20 cellular contexts compared by ENCODE assay signal in genomic region chr11:17763703-17764102, GRCh38. TPM values are rescaled to one million over a fixed set of nuclear protein-coding genes. Genes with fewer than 3 reads are reported as not detected.
A peak's percentile ranks its signal among the peaks of the same experiment; 100 is the strongest.
DNase-seq lines count a peak whose midpoint lies in the region; ATAC-seq, FAIRE-seq and TF ChIP-seq lines count a peak whose summit lies in the region.
"Had no signal": no experiment of that assay in that cellular context is flagged by ENCODE, and none has a peak within 500 bp of the region (broad histone marks: within the 10 kb centered on the region; RNA-seq: fewer than 3 reads in every experiment).

No MANE protein-coding gene starts in this region.

- H2AFZ ChIP-seq in K562 (ENCODE audit: low read depth, low read length) = no peak overlapping the region
- H2AFZ ChIP-seq in mesenchymal stem cell (ENCODE audit: low read depth, low read length) = no peak overlapping the region
- H2AFZ ChIP-seq in trophoblast cell (ENCODE audit: insufficient read depth, low read length, poor library complexity) = no peak overlapping the region
- H2AFZ ChIP-seq: GM23338 had no signal

- H3K4ac ChIP-seq in mesenchymal stem cell (ENCODE audit: low read depth in 1 of 2, low read length in 2 of 2) = no peak overlapping the region
- H3K4ac ChIP-seq in trophoblast cell (ENCODE audit: low read depth, low read length) = no peak overlapping the region

- H4K91ac ChIP-seq in mesenchymal stem cell (ENCODE audit: low read length) (peak overlapping the region; percentile 34), trophoblast cell (ENCODE audit: low read depth, low read length) (no peak overlapping the region)

- no peaks in the 10 kb centered on the region for H3K4me1 ChIP-seq in HEK293 (ENCODE audit: control insufficient read depth, insufficient read depth, low read length)
- H3K4me1 ChIP-seq in K562 (replicated peaks in 1 of 2; ENCODE audit: control insufficient read depth in 2 of 2, insufficient read depth in 2 of 2, low read length in 2 of 2) = peaks cover 0 to 5% of the 10 kb centered on the region in 2 experiments; a peak in 1 of 5 replicates
- H3K4me1 ChIP-seq in mesenchymal stem cell (ENCODE audit: control insufficient read depth, insufficient read depth, low read depth, low read length) = peaks cover 4% of the 10 kb centered on the region
- no peaks in the 10 kb centered on the region for H3K4me1 ChIP-seq in trophoblast cell (ENCODE audit: control insufficient read depth in 1 of 2, insufficient read depth in 2 of 2, low read length in 2 of 2)

- peak overlapping the region in 1 of 2 experiments; percentile 53 for H3K14ac ChIP-seq in mesenchymal stem cell (ENCODE audit: low read length in 2 of 2)
- no peak overlapping the region for H3K14ac ChIP-seq in trophoblast cell (ENCODE audit: low read length)

- H3K18ac ChIP-seq in mesenchymal stem cell (ENCODE audit: low read depth in 1 of 2, low read length in 2 of 2) (no peak overlapping the region), trophoblast cell (ENCODE audit: low read length) (no peak overlapping the region)

- in situ Hi-C loops in K562 (cut with MboI) = no loop called here

- WGBS in K562 (ENCODE audit: insufficient coverage, low coverage, missing lambda C conversion rate) = 0% methylated on average over 1 of the region's 3 CpGs
- 51% methylated on average over 3 of the region's 3 CpGs for WGBS in mesenchymal stem cell
- no CpG with 5 or more reads among the region's 3 CpGs for WGBS in trophoblast cell (ENCODE audit: extremely low coverage, insufficient coverage, insufficient read length)

- H3K36me3 ChIP-seq in HEK293 (ENCODE audit: control insufficient read depth in 2 of 2, insufficient read depth in 1 of 2, low read length in 2 of 2) = no peaks in the 10 kb centered on the region
- no peaks in the 10 kb centered on the region for H3K36me3 ChIP-seq in K562 (ENCODE audit: control insufficient read depth, insufficient read depth, low read length)
- no peaks in the 10 kb centered on the region for H3K36me3 ChIP-seq in mesenchymal stem cell (ENCODE audit: control insufficient read depth in 1 of 2, insufficient read depth in 2 of 2, low read depth in 1 of 2, low read length in 2 of 2)
- no peaks in the 10 kb centered on the region for H3K36me3 ChIP-seq in trophoblast cell (ENCODE audit: control insufficient read depth in 1 of 2, insufficient read depth in 2 of 2, low read length in 2 of 2)
- H3K36me3 ChIP-seq: BE2C had no signal

- POLR2A ChIA-PET in HEK293 (lab: Yijun Ruan, JAX) = no interaction called here
- POLR2A ChIA-PET in K562 (lab: Yijun Ruan, JAX) = no interaction called here

- H3K4me3 ChIP-seq in HEK293 (ENCODE audit: low read depth, low read length) (no peak overlapping the region), K562 (no peak overlapping the region), mesenchymal stem cell (ENCODE audit: insufficient read depth in 1 of 2, low read depth in 1 of 2, low read length in 2 of 2) (no peak overlapping the region), trophoblast cell (ENCODE audit: low read depth, low read length) (peak overlapping the region; percentile 8)
- H3K4me3 ChIP-seq: GM23338 had no signal

- no peaks in the 10 kb centered on the region for H3K79me1 ChIP-seq in mesenchymal stem cell (replicated peaks; ENCODE audit: low read length, poor library complexity, severe bottlenecking)
- H3K79me1 ChIP-seq in trophoblast cell (ENCODE audit: low read length) = no peaks in the 10 kb centered on the region

- no peaks in the 10 kb centered on the region for H3K9me1 ChIP-seq in K562 (ENCODE audit: control insufficient read depth, insufficient read depth, low read length)

- H4K8ac ChIP-seq in mesenchymal stem cell (ENCODE audit: low read length) (peak overlapping the region; percentile 4), trophoblast cell (ENCODE audit: low read depth, low read length) (no peak overlapping the region)

- TF ChIP-seq CTCF in HEK293 (tag by site-specific recombination; IDR thresholded peaks at IDR 0.05) (no peak), K562 (IDR thresholded peaks at IDR 0.05 in 2 of 3, conservative IDR thresholded peaks at IDR 0.05 in 1 of 3; ENCODE audit: insufficient read depth in 2 of 3, low read depth in 1 of 3, low read length in 3 of 3) (no peak)

- H2BK15ac ChIP-seq in mesenchymal stem cell (ENCODE audit: low read depth, poor library complexity, severe bottlenecking) = no peak overlapping the region

- H3K4me2 ChIP-seq in K562 (ENCODE audit: insufficient read depth, low read length) = no peak overlapping the region
- H3K4me2 ChIP-seq in mesenchymal stem cell (ENCODE audit: low read length, poor library complexity, severe bottlenecking) = no peak overlapping the region
- H3K4me2 ChIP-seq in trophoblast cell (ENCODE audit: low read length) = no peak overlapping the region
- H3K4me2 ChIP-seq: GM23338 had no signal

- H3K27ac ChIP-seq in HEK293 (ENCODE audit: extremely low read depth, low read depth, low read length) (no peak overlapping the region), K562 (ENCODE audit: extremely low read depth, low read depth, low read length) (no peak overlapping the region), mesenchymal stem cell (ENCODE audit: low read length, poor library complexity, severe bottlenecking) (no peak overlapping the region), trophoblast cell (ENCODE audit: low read depth, low read length) (no peak overlapping the region)

- H4K20me1 ChIP-seq in K562 (replicated peaks; ENCODE audit: control insufficient read depth, insufficient read depth, low read length) = peaks cover 12% of the 10 kb centered on the region; the same call in 1 of the 2 replicates

- no peak for TF ChIP-seq EP300 in K562 (IDR thresholded peaks at IDR 0.05; ENCODE audit: low read length)

- DNase-seq in K562 (ENCODE audit: extremely low read depth in 1 of 4, low spot score in 3 of 4) (no peak), mesenchymal stem cell (no peak), trophoblast cell (no peak), D341Med (ENCODE audit: low spot score) (no peak)
- DNase-seq: ACHN; C1 segment of cervical spinal cord; CD4-positive, CD25-positive, alpha-beta regulatory T cell; CD8-positive, alpha-beta memory T cell; COR-L47; GDM1; H7 had no signal

- H2BK120ac ChIP-seq in mesenchymal stem cell (ENCODE audit: low read depth, low read length) (no peak overlapping the region), trophoblast cell (ENCODE audit: insufficient read depth, low read length, poor library complexity) (no peak overlapping the region)

- no peak overlapping the region for H3K23ac ChIP-seq in mesenchymal stem cell (ENCODE audit: low read length in 2 of 2)
- H3K23ac ChIP-seq in trophoblast cell (ENCODE audit: low read length) = no peak overlapping the region

- CTCF ChIA-PET in HEK293 (lab: Yijun Ruan, JAX) (no interaction called here), K562 (lab: Yijun Ruan, JAX; ENCODE audit: low intra/inter-chr PET ratio) (interaction anchor here (0.6 kb wide), 1 partner anchor 214 kb away, joined by 3 read pairs; no protein-coding TSS in a partner anchor)

- ATAC-seq in K562 = no peak
- no peak for ATAC-seq in HG03521 (IDR thresholded peaks at IDR 0.05; ENCODE audit: unreplicated experiment)
- ATAC-seq in HG03439 (IDR thresholded peaks at IDR 0.05; ENCODE audit: unreplicated experiment) = no peak
- ATAC-seq: GM23338, HCT116 had no signal

- FAIRE-seq in K562 (lab: Jason Lieb, UNC) = no peak
- FAIRE-seq: A204.1, D721Med had no signal

- H3K27me3 ChIP-seq in K562 (ENCODE audit: control insufficient read depth in 2 of 2, insufficient read depth in 2 of 2, low read length in 2 of 2) (peaks cover 0 to 22% of the 10 kb centered on the region in 2 experiments; a peak in 3 of 5 replicates), mesenchymal stem cell (ENCODE audit: control insufficient read depth in 1 of 2, insufficient read depth in 1 of 2, low read length in 2 of 2) (peaks cover 30 to 45% of the 10 kb centered on the region in 2 experiments), trophoblast cell (ENCODE audit: insufficient read depth, low read length) (no peaks in the 10 kb centered on the region)
- H3K27me3 ChIP-seq: BE2C had no signal

- BruUV-seq in K562 (replicated peaks; lab: Mats Ljungman, UMichigan) = no TSS peak

- H3K9ac ChIP-seq in K562 (ENCODE audit: insufficient read depth in 1 of 2, low read depth in 2 of 2, low read length in 2 of 2) = no peak overlapping the region
- H3K9ac ChIP-seq in mesenchymal stem cell (ENCODE audit: low read length) = no peak overlapping the region
- no peak overlapping the region for H3K9ac ChIP-seq in trophoblast cell (ENCODE audit: low read length)

- H3K9me3 ChIP-seq in HEK293 (ENCODE audit: control insufficient read depth, insufficient read depth, low read depth, low read length) (no peaks in the 10 kb centered on the region), K562 (replicated peaks; ENCODE audit: control insufficient read depth, insufficient read depth, low read depth, low read length) (no peaks in the 10 kb centered on the region), mesenchymal stem cell (ENCODE audit: control insufficient read depth, low read length) (peaks cover 3% of the 10 kb centered on the region), trophoblast cell (ENCODE audit: insufficient read depth, low read depth, low read length) (no peaks in the 10 kb centered on the region)
- H3K9me3 ChIP-seq: BE2C had no signal

- H2BK12ac ChIP-seq in mesenchymal stem cell (ENCODE audit: low read length in 2 of 2) = no peak overlapping the region
- no peak overlapping the region for H2BK12ac ChIP-seq in trophoblast cell (ENCODE audit: low read length)

- no peak overlapping the region for H2AK5ac ChIP-seq in mesenchymal stem cell (ENCODE audit: low read length, severe bottlenecking)
- H2AK5ac ChIP-seq in trophoblast cell (ENCODE audit: low read length) = no peak overlapping the region

- no peak overlapping the region for H4K12ac ChIP-seq in trophoblast cell (ENCODE audit: low read depth, low read length)

- intact Hi-C loops in K562 (cut with micrococcal nuclease) = loop anchor here (5.0 kb wide), 1 partner anchor 69 kb away; no protein-coding TSS in a partner anchor

- no peaks in the 10 kb centered on the region for H3K79me2 ChIP-seq in K562 (ENCODE audit: control insufficient read depth, insufficient read depth, low read length)
- no peaks in the 10 kb centered on the region for H3K79me2 ChIP-seq in trophoblast cell (ENCODE audit: control insufficient read depth, insufficient read depth, low read length, poor library complexity)

- H2BK5ac ChIP-seq in mesenchymal stem cell (ENCODE audit: low read depth, low read length, poor library complexity, severe bottlenecking) (no peak overlapping the region), trophoblast cell (ENCODE audit: low read depth, low read length, poor library complexity) (no peak overlapping the region)

- TF ChIP-seq POLR2A in K562 (conservative IDR thresholded peaks at IDR 0.05) = no peak

- TF ChIP-seq RAD21 in K562 (CRISPR knock-in tag; conservative IDR thresholded peaks at IDR 0.05 in 1 of 2, IDR thresholded peaks at IDR 0.05 in 1 of 2) = no peak

RNA-seq across cellular contexts. Expression of gene KCNC1, which starts 29.1 kb away (rescaled TPM):
- total RNA-seq in K562 (2011; cell fraction: chromatin; rRNA removed; ENCODE audit: low replicate concordance) = 0.19 TPM in 1 of 2 replicates, not detected in the other
- not detected in 2 replicates for total RNA-seq in K562 (2011; cell fraction: nucleolus; rRNA removed)
- total RNA-seq in K562 (2011; cell fraction: nucleoplasm; rRNA removed) = not detected in 2 replicates
- total RNA-seq in K562 (2014; rRNA removed) (not detected in 2 replicates), K562 (2014; rRNA removed; fragmentation: Illumina TruSeq; extraction: Trizol) (not detected in 2 replicates), K562 (2015; rRNA removed; fragmentation: Illumina TruSeq; extraction: Trizol) (not detected in 2 replicates), K562 (2021) (not detected in 2 replicates)
- polyA plus RNA-seq in K562 (2011; rRNA removed) (not detected in 2 replicates), K562 (2014; fragmentation: Illumina TruSeq; extraction: Trizol) (not detected in 2 replicates), K562 (2014; fragmentation: Nextera tagmentation; extraction: Ambion mirVana) (under 1 TPM in 1 of 2 experiments, not detected in 1; 0.08 TPM), K562 (2014; rRNA removed) (0.05 TPM in 1 of 2 replicates, not detected in the other)
- polyA plus RNA-seq in K562 (2011; cell fraction: cytosol; rRNA removed) = not detected in 2 replicates
- not detected in 2 replicates for polyA plus RNA-seq in K562 (2011; cell fraction: nucleus; rRNA removed)
- 0.12 and 0.17 TPM in 2 replicates for polyA plus RNA-seq in K562 (2012)
- polyA minus RNA-seq in K562 (2011; rRNA and poly(A)+ RNA removed) = not detected in 2 replicates
- polyA minus RNA-seq in K562 (2011; cell fraction: cytosol; rRNA and poly(A)+ RNA removed) = not detected in 2 replicates
- not detected in 2 replicates for polyA minus RNA-seq in K562 (2011; cell fraction: nucleus; rRNA and poly(A)+ RNA removed)
- under 0.01 TPM for polyA plus RNA-seq in mesenchymal stem cell (2013, experiment 1 of 2)
- polyA plus RNA-seq in mesenchymal stem cell (2013, experiment 2 of 2) = 0.01 TPM
- 0.12 and 0.16 TPM in 2 replicates for polyA plus RNA-seq in trophoblast cell (2013)
- total RNA-seq: CD4-positive, CD25-positive, alpha-beta regulatory T cell; CD8-positive, alpha-beta memory T cell; GM23338; H7; HT-29 had no signal
- polyA plus RNA-seq: CD8-positive, alpha-beta memory T cell had no signal

RNA-seq across cellular contexts. Expression of gene MYOD1, which starts 44.3 kb away (rescaled TPM):
- not detected in 2 replicates for total RNA-seq in K562 (2011; cell fraction: chromatin; rRNA removed; ENCODE audit: low replicate concordance)
- not detected in 2 replicates for total RNA-seq in K562 (2011; cell fraction: nucleolus; rRNA removed)
- total RNA-seq in K562 (2011; cell fraction: nucleoplasm; rRNA removed) = not detected in 2 replicates
- not detected in 2 replicates for total RNA-seq in K562 (2014; rRNA removed)
- total RNA-seq in K562 (2014; rRNA removed; fragmentation: Illumina TruSeq; extraction: Trizol) = not detected in 2 replicates
- not detected in 2 replicates for total RNA-seq in K562 (2015; rRNA removed; fragmentation: Illumina TruSeq; extraction: Trizol)
- not detected in 2 replicates for total RNA-seq in K562 (2021)
- not detected in 2 replicates for polyA plus RNA-seq in K562 (2011; rRNA removed)
- not detected in 2 replicates for polyA plus RNA-seq in K562 (2011; cell fraction: cytosol; rRNA removed)
- polyA plus RNA-seq in K562 (2011; cell fraction: nucleus; rRNA removed) = not detected in 2 replicates
- polyA plus RNA-seq in K562 (2012) = not detected in 2 replicates
- polyA plus RNA-seq in K562 (2014; fragmentation: Illumina TruSeq; extraction: Trizol) = not detected in 2 replicates
- not detected for polyA plus RNA-seq in K562 (2014; fragmentation: Nextera tagmentation; extraction: Ambion mirVana)
- polyA plus RNA-seq in K562 (2014; rRNA removed) = not detected in 2 replicates
- polyA minus RNA-seq in K562 (2011; rRNA and poly(A)+ RNA removed) = not detected in 2 replicates
- polyA minus RNA-seq in K562 (2011; cell fraction: cytosol; rRNA and poly(A)+ RNA removed) = not detected in 2 replicates
- polyA minus RNA-seq in K562 (2011; cell fraction: nucleus; rRNA and poly(A)+ RNA removed) = not detected in 2 replicates
- not detected for polyA plus RNA-seq in mesenchymal stem cell (2013, experiment 1 of 2)
- not detected for polyA plus RNA-seq in mesenchymal stem cell (2013, experiment 2 of 2)
- polyA plus RNA-seq in trophoblast cell (2013) = 0.07 and 0.14 TPM in 2 replicates
- total RNA-seq: CD4-positive, CD25-positive, alpha-beta regulatory T cell; CD8-positive, alpha-beta memory T cell; GM23338; H7; HT-29 had no signal
- polyA plus RNA-seq: CD4-positive, CD25-positive, alpha-beta regulatory T cell; CD8-positive, alpha-beta memory T cell; GM23338 had no signal

Comparison
In these comparisons a context has a peak if more than half of its experiments do, and no peak if none do; other contexts are left out.
1. Of the 44 proteins assayed by ChIP-seq in both K562 and HEK293: peak only in K562: none; only in HEK293: PATZ1; in both: none; in neither: 43.